1 cellular context compared by ENCODE assay signal in genomic region chr11:20084921-20085814, GRCh38.
TF ChIP-seq lines count a peak whose summit lies in the region.

No MANE protein-coding gene starts in this region.

TF ChIP-seq in HepG2, 621 proteins besides CTCF, POLR2A, EP300 and RAD21 (continued from another document):
- TF ChIP-seq ZBTB40 (IDR thresholded peaks at IDR 0.05) (no peak), ZBTB40 (CRISPR knock-in tag; IDR thresholded peaks at IDR 0.05) (no peak; the same call in 1 of the 2 replicates), HOXA9 (CRISPR knock-in tag; IDR thresholded peaks at IDR 0.05; ENCODE audit: borderline replicate concordance) (no peak), ZNF501 (CRISPR knock-in tag; IDR thresholded peaks at IDR 0.05) (peak; percentile 57; the same call in 1 of the 2 replicates), ZNF784 (CRISPR knock-in tag; IDR thresholded peaks at IDR 0.05; ENCODE audit: borderline replicate concordance) (no peak), FUBP1 (CRISPR knock-in tag; IDR thresholded peaks at IDR 0.05; ENCODE audit: borderline replicate concordance) (no peak), TCF7 (IDR thresholded peaks at IDR 0.05; ENCODE audit: low read depth) (peak; percentile 59), MAZ (IDR thresholded peaks at IDR 0.05; ENCODE audit: borderline replicate concordance, low read depth, low read length) (no peak), MAZ (CRISPR knock-in tag; IDR thresholded peaks at IDR 0.05; ENCODE audit: low read depth) (no peak; the same call in 1 of the 2 replicates), ZSCAN29 (CRISPR knock-in tag; conservative IDR thresholded peaks at IDR 0.05) (no peak), REL (CRISPR knock-in tag; conservative IDR thresholded peaks at IDR 0.05) (no peak), GTF2F1 (IDR thresholded peaks at IDR 0.05; ENCODE audit: low read length) (no peak), LCORL (IDR thresholded peaks at IDR 0.05) (no peak), LCORL (CRISPR knock-in tag; IDR thresholded peaks at IDR 0.05) (peak; percentile 44), ZNF572 (CRISPR knock-in tag; IDR thresholded peaks at IDR 0.05) (no peak), REPIN1 (CRISPR knock-in tag; IDR thresholded peaks at IDR 0.05; ENCODE audit: borderline replicate concordance, low read depth) (peak; percentile 63; the same call in 1 of the 2 replicates), ZKSCAN5 (CRISPR knock-in tag; IDR thresholded peaks at IDR 0.05) (peak; percentile 90; the same call in 1 of the 2 replicates), KMT2B (CRISPR knock-in tag; IDR thresholded peaks at IDR 0.05) (no peak), ZFAT (CRISPR knock-in tag; conservative IDR thresholded peaks at IDR 0.05) (no peak), ZNF609 (CRISPR knock-in tag; IDR thresholded peaks at IDR 0.05; ENCODE audit: borderline replicate concordance) (peak; percentile 32; the same call in 1 of the 2 replicates), HMGXB4 (CRISPR knock-in tag; IDR thresholded peaks at IDR 0.05; ENCODE audit: borderline replicate concordance in 1 of 2, low read depth in 1 of 2) (peak; percentile 35 to 36; a peak in 2 of 4 replicates), ZBTB10 (CRISPR knock-in tag; IDR thresholded peaks at IDR 0.05; ENCODE audit: borderline replicate concordance) (no peak), PAWR (CRISPR knock-in tag; IDR thresholded peaks at IDR 0.05; ENCODE audit: borderline replicate concordance) (no peak), ZFP1 (CRISPR knock-in tag; IDR thresholded peaks at IDR 0.05) (no peak), ZFP37 (CRISPR knock-in tag; IDR thresholded peaks at IDR 0.05; ENCODE audit: borderline replicate concordance) (no peak), TBX2 (CRISPR knock-in tag; IDR thresholded peaks at IDR 0.05; ENCODE audit: borderline replicate concordance) (peak; percentile 55; the same call in 1 of the 2 replicates), ZEB1 (IDR thresholded peaks at IDR 0.05; ENCODE audit: insufficient replicate concordance, low read depth) (no peak), TFDP1 (CRISPR knock-in tag; IDR thresholded peaks at IDR 0.05; ENCODE audit: borderline replicate concordance) (0 out of 2 replicates have a peak, but pooled peaks have one; percentile 24)
